Comparison of ENCODE assay signal across 1 cellular context in genomic region chr2:62812921-62813825, GRCh38.
TF ChIP-seq lines count a peak whose summit lies in the region.

No MANE protein-coding gene starts in this region.

TF ChIP-seq in GM23338, 12 proteins besides CTCF, POLR2A, EP300 and RAD21 (continued from another document):
- TF ChIP-seq REST (IDR thresholded peaks at IDR 0.05; ENCODE audit: unreplicated experiment): no peak
